In the genomic region with DNA sequence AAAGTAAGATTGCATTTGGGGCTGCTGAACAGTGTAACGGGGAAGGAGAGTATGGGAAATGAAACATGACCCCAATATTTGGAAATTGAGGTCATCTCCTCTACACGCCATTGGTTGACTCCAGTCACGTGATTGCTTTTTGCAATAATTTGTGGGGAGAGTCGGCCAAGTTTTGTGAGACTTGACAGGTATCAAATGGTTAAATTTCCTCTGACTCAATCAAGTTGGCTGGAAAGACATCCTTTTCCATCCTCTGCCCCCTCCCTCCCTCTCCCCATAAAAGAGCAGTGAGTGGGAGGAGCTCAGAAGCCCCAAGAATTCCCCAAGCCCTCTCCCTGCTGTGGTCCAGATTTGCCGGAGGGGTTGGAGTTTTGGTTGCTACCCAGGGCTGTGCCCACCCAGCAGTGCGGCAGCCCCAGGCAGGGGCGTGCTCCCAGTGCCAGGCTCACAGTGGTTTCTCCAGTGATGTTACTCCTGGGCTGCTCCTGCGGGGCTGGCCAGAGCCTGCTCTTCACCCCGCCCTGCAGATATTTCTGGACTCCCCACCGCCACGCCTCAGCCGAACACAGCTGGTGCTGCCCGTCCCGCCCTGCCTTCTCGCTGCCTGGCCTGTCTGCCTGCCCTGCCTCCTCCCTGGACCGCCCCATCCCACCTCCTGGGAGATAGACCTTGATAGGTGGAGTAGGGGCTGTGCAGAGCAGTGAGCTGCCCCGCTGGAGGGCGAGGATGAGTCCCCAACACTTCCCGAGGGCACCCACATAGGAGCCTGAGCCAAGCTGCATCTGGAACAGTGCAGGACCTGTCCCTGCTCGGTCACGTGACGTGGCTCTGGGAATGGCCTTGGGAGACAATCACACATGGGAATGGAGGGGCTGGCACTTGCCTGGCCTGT, we compare ENCODE assay signal across 10 cellular contexts. TPM values are rescaled to one million over a fixed set of nuclear protein-coding genes. Genes with fewer than 3 reads are reported as not detected.
DNase-seq lines count a peak whose midpoint lies in the region; ATAC-seq lines count a peak whose summit lies in the region.
"Had no signal": no experiment of that assay in that cellular context is flagged by ENCODE, and none has a peak within 500 bp of the region (broad histone marks: within the 10 kb centered on the region; RNA-seq: fewer than 3 reads in every experiment).

No MANE protein-coding gene starts in this region.

- peaks cover 24% of the 10 kb centered on the region; the same call in 1 of the 2 replicates for H4K20me1 ChIP-seq in GM23248 (ENCODE audit: insufficient read depth)

- H3K27me3 ChIP-seq in GM23248 (replicated peaks; ENCODE audit: insufficient read depth) (no peaks in the 10 kb centered on the region), right cardiac atrium (ENCODE audit: control insufficient read depth, insufficient read depth) (no peaks in the 10 kb centered on the region), skeletal muscle satellite cell (ENCODE audit: control insufficient read depth, insufficient read depth, low read length) (no peaks in the 10 kb centered on the region)
- H3K27me3 ChIP-seq: right lobe of liver had no signal

- H3K27ac ChIP-seq in GM23248 = peak overlapping the region; percentile 79
- H3K27ac ChIP-seq in right cardiac atrium (ENCODE audit: low read length) = peak overlapping the region; percentile 79

- H3K4me1 ChIP-seq in GM23248 (ENCODE audit: insufficient read depth) = peaks cover 50% of the 10 kb centered on the region
- peaks cover 8% of the 10 kb centered on the region for H3K4me1 ChIP-seq in right cardiac atrium (ENCODE audit: control insufficient read depth, insufficient read depth, low read length)
- H3K4me1 ChIP-seq in skeletal muscle satellite cell (ENCODE audit: control insufficient read depth, insufficient read depth, low read length) = peaks cover 65% of the 10 kb centered on the region
- H3K4me1 ChIP-seq: right lobe of liver had no signal

- peaks cover 53% of the 10 kb centered on the region for H3F3A ChIP-seq in GM23248 (ENCODE audit: insufficient read depth)

- H3K9me2 ChIP-seq in GM23248 (ENCODE audit: insufficient read depth) = no peaks in the 10 kb centered on the region

- intact Hi-C loops in right cardiac atrium (cut with DNase I) = loop anchor here in 2 of 4 donors (10.0 kb wide), 1 partner anchor 190 kb away; no protein-coding TSS in a partner anchor

- peak overlapping the region; percentile 73 for H3K4me3 ChIP-seq in GM23248
- H3K4me3 ChIP-seq in right cardiac atrium (ENCODE audit: low read length) = peak overlapping the region; percentile 26
- peak overlapping the region; percentile 68 for H3K4me3 ChIP-seq in skeletal muscle satellite cell (ENCODE audit: low read length)
- H3K4me3 ChIP-seq: right lobe of liver had no signal

- H3K36me3 ChIP-seq in GM23248 (ENCODE audit: low read depth) (peaks cover 4% of the 10 kb centered on the region; the same call in 1 of the 2 replicates), skeletal muscle satellite cell (ENCODE audit: insufficient read depth, low read length) (peaks cover 38% of the 10 kb centered on the region)
- H3K36me3 ChIP-seq: right lobe of liver had no signal

- WGBS in GM23248 (ENCODE audit: low coverage in 1 of 2, low lambda C conversion rate in 2 of 2, missing lambda C conversion rate in 2 of 2), 2 experiments = 2 to 3% methylated on average over 22 of the region's 22 CpGs
- WGBS in right cardiac atrium = 27% methylated on average over 22 of the region's 22 CpGs

- in situ Hi-C loops in GM23248 (cut with MboI) = no loop called here

- peaks cover 73% of the 10 kb centered on the region for H3K79me2 ChIP-seq in GM23248 (ENCODE audit: insufficient read depth)

- peak; percentile 98 for DNase-seq in GM23248
- DNase-seq in amniotic stem cell (lab: John Stamatoyannopoulos, UW) = peak; percentile 92
- peak; percentile 83 to 92 (median 91) for DNase-seq in right cardiac atrium
- DNase-seq in activated CD4-positive, alpha-beta T cell treated with anti-CD3 and anti-CD28 coated beads for 1 hour = no peak
- no peak for DNase-seq in activated CD8-positive, alpha-beta memory T cell treated with anti-CD3 and anti-CD28 coated beads, Interleukin-2, amount 50 U/mL, for 4 hours
- DNase-seq in activated CD8-positive, alpha-beta memory T cell treated with anti-CD3 and anti-CD28 coated beads, Interleukin-2, amount 50 U/mL, for 48 hours = no peak
- DNase-seq: NCI-H1436, right lobe of liver had no signal

- ATAC-seq in right cardiac atrium = peak; percentile 68 to 72
- ATAC-seq in GM21381 (IDR thresholded peaks at IDR 0.05; ENCODE audit: unreplicated experiment) = no peak

- H2AFZ ChIP-seq in GM23248 = no peak overlapping the region

- no peaks in the 10 kb centered on the region for H3K9me3 ChIP-seq in GM23248 (ENCODE audit: low read depth)
- no peaks in the 10 kb centered on the region for H3K9me3 ChIP-seq in right cardiac atrium (ENCODE audit: control insufficient read depth, low read length)
- H3K9me3 ChIP-seq in skeletal muscle satellite cell (replicated peaks; ENCODE audit: low read length) = no peaks in the 10 kb centered on the region
- H3K9me3 ChIP-seq: right lobe of liver had no signal

- H3K4me2 ChIP-seq in GM23248 (ENCODE audit: unreplicated experiment) (peak overlapping the region; percentile 79), skeletal muscle satellite cell (ENCODE audit: low read length) (peak overlapping the region; percentile 90)

- H3K9ac ChIP-seq in GM23248 (peak overlapping the region; percentile 77), skeletal muscle satellite cell (ENCODE audit: low read depth, low read length) (peak overlapping the region; percentile 68)

RNA-seq across cellular contexts. Expression of gene COL5A1, which starts 3.4 kb away (rescaled TPM):
- 812 and 897 TPM in 2 replicates for total RNA-seq in GM23248 (2014; rRNA removed; shearing (Covaris generic))
- polyA plus RNA-seq in GM23248 (2016; fragmentation: Nextera tagmentation; extraction: Ambion mirVana) (206 and 211 TPM in 2 replicates), right cardiac atrium (15.4 TPM)
- 10 to 100 TPM; 16.0 to 35.8 (median 26.1) TPM for total RNA-seq in right cardiac atrium
- 64.6 and 148 TPM in 2 replicates for total RNA-seq in skeletal muscle satellite cell (2012; rRNA removed)

Comparison
In these comparisons a context has a peak if more than half of its experiments do, and no peak if none do; other contexts are left out.
1. DNase-seq: peak in GM23248 (single experiment), amniotic stem cell (single experiment) and right cardiac atrium (3 of 3); none in activated CD4-positive, alpha-beta T cell treated with anti-CD3 and anti-CD28 coated beads for 1 hour (single experiment), activated CD8-positive, alpha-beta memory T cell treated with anti-CD3 and anti-CD28 coated beads, Interleukin-2, amount 50 U/mL, for 4 hours (single experiment) and activated CD8-positive, alpha-beta memory T cell treated with anti-CD3 and anti-CD28 coated beads, Interleukin-2, amount 50 U/mL, for 48 hours (single experiment).
2. RNA of gene COL5A1, which starts 3.4 kb away (total RNA-seq): 812 to 897 TPM in GM23248; 16.0 to 35.8 TPM in right cardiac atrium; every median in the first group is over 10 times any median in the second.
3. Peak in every context shown above with its lines, with median percentiles within 50 percentile points of each other: H3K4me3 ChIP-seq.